24 cellular contexts compared by ENCODE assay signal in the genomic region with DNA sequence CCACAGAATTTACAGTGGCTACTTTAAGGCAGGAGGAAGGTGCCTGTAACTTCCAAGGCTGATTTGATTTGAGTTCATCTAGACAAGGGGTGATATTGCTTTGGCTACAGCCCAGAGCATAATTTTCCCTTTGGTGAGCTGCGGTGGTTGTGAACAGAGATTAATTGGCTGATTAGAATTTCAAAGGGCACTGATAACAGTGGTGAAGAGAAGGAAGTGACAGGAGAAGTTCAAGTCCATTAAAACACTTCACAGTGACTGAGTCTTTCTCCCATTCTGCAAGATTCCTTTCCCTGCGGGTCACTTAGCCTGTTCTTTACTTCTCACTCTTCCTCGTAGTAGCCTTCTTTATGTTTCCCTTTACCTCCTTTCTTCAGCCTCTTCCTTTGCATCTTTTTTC.
A peak's percentile ranks its signal among the peaks of the same experiment; 100 is the strongest.
DNase-seq lines count a peak whose midpoint lies in the region; ATAC-seq, FAIRE-seq and TF ChIP-seq lines count a peak whose summit lies in the region.
"Had no signal": no experiment of that assay in that cellular context is flagged by ENCODE, and none has a peak within 500 bp of the region (broad histone marks: within the 10 kb centered on the region; RNA-seq: fewer than 3 reads in every experiment).

No MANE protein-coding gene starts in this region.

- POLR2A ChIA-PET in K562 (lab: Yijun Ruan, JAX): interaction anchor here (0.8 kb wide), 1 partner anchor 26 kb away, joined by 4 read pairs; no protein-coding TSS in a partner anchor

- no peak for TF ChIP-seq CTCF in K562 (IDR thresholded peaks at IDR 0.05 in 2 of 3, conservative IDR thresholded peaks at IDR 0.05 in 1 of 3; ENCODE audit: insufficient read depth in 2 of 3, low read depth in 1 of 3, low read length in 3 of 3)

- H2AK5ac ChIP-seq in mesenchymal stem cell (ENCODE audit: low read length, severe bottlenecking) (no peak overlapping the region), neuronal stem cell (ENCODE audit: low read depth, low read length) (no peak overlapping the region)

- H3K27me3 ChIP-seq in K562 (ENCODE audit: control insufficient read depth in 2 of 2, insufficient read depth in 2 of 2, low read length in 2 of 2) (no peaks in the 10 kb centered on the region), mesenchymal stem cell (ENCODE audit: control insufficient read depth in 1 of 2, insufficient read depth in 1 of 2, low read length in 2 of 2) (no peaks in the 10 kb centered on the region), neuronal stem cell (ENCODE audit: control insufficient read depth in 3 of 3, insufficient read depth in 3 of 3, low read depth in 1 of 3, low read length in 3 of 3) (peaks cover 0 to 9% (median 0%) of the 10 kb centered on the region in 3 experiments)
- H3K27me3 ChIP-seq: left lung, neural progenitor cell had no signal

- H3K4ac ChIP-seq in mesenchymal stem cell (ENCODE audit: low read depth in 1 of 2, low read length in 2 of 2) (no peak overlapping the region), neuronal stem cell (ENCODE audit: low read length) (no peak overlapping the region)

- DNase-seq in ELR (ENCODE audit: low read depth) (peak; percentile 13), M059J (ENCODE audit: low read depth) (peak; percentile 38), K562 (ENCODE audit: extremely low read depth in 1 of 4, low spot score in 3 of 4) (no peak), mesenchymal stem cell (peak; percentile 11), midbrain (lab: John Stamatoyannopoulos, UW) (no peak), OCI-M2 (lab: John Stamatoyannopoulos, UW; ENCODE audit: unreplicated experiment) (no peak), neuronal stem cell (ENCODE audit: low spot score) (no peak)
- DNase-seq: activated naive CD4-positive, alpha-beta T cell treated with anti-CD3 and anti-CD28 coated beads for 36 hours; activated T-cell treated with anti-CD3 and anti-CD28 coated beads, Interleukin-2, amount 50 U/mL, for 24 hours; amniotic stem cell; glutamatergic neuron; Karpas-422; left lung; NCI-H1092 treated with DMSO at 0.1 percent for 48 hours; NCI-H2107; stimulated activated CD4-positive, alpha-beta T cell treated with anti-CD3 and anti-CD28 coated beads, Interleukin-2, amount 100 ng/mL, for 24 hours; stimulated activated naive B cell treated with anti-CD40 and anti-IgM and Interleukin-4, amounts not matched to agents 10 μg/mL and 1 μg/mL and 100 μg/mL, for 72 hours; T-helper 9 cell had no signal

- H3K27ac ChIP-seq in K562 (ENCODE audit: extremely low read depth, low read depth, low read length): no peak overlapping the region
- no peak overlapping the region for H3K27ac ChIP-seq in mesenchymal stem cell (ENCODE audit: low read length, poor library complexity, severe bottlenecking)
- no peak overlapping the region for H3K27ac ChIP-seq in neuronal stem cell (replicated peaks; ENCODE audit: low read length)
- H3K27ac ChIP-seq: C4-2B, coronary artery, left lung, neural progenitor cell, prostate gland had no signal

- no peak overlapping the region for H2AFZ ChIP-seq in K562 (ENCODE audit: low read depth, low read length)
- no peak overlapping the region for H2AFZ ChIP-seq in mesenchymal stem cell (ENCODE audit: low read depth, low read length)
- no peak overlapping the region for H2AFZ ChIP-seq in neuronal stem cell (ENCODE audit: low read length)
- H2AFZ ChIP-seq: neural progenitor cell had no signal

- TF ChIP-seq EP300 in K562 (IDR thresholded peaks at IDR 0.05; ENCODE audit: low read length): no peak

- H3K4me2 ChIP-seq in K562 (ENCODE audit: insufficient read depth, low read length) (no peak overlapping the region), mesenchymal stem cell (ENCODE audit: low read length, poor library complexity, severe bottlenecking) (no peak overlapping the region), neuronal stem cell (ENCODE audit: insufficient read depth, low read length, poor library complexity, severe bottlenecking) (no peak overlapping the region)
- H3K4me2 ChIP-seq: neural progenitor cell had no signal

- H3K23ac ChIP-seq in mesenchymal stem cell (ENCODE audit: low read length in 2 of 2) (no peak overlapping the region), neuronal stem cell (ENCODE audit: low read depth, low read length, poor library complexity) (no peak overlapping the region)

- peak; percentile 6 for FAIRE-seq in K562 (lab: Jason Lieb, UNC)

- no peak overlapping the region for H2BK120ac ChIP-seq in mesenchymal stem cell (ENCODE audit: low read depth, low read length)
- no peak overlapping the region for H2BK120ac ChIP-seq in neuronal stem cell (ENCODE audit: low read depth, low read length)

- H3K9me3 ChIP-seq in K562 (replicated peaks; ENCODE audit: control insufficient read depth, insufficient read depth, low read depth, low read length): no peaks in the 10 kb centered on the region
- H3K9me3 ChIP-seq in mesenchymal stem cell (ENCODE audit: control insufficient read depth, low read length): no peaks in the 10 kb centered on the region
- H3K9me3 ChIP-seq in neuronal stem cell (replicated peaks in 1 of 2; ENCODE audit: control insufficient read depth in 2 of 2, insufficient read depth in 1 of 2, low read depth in 1 of 2, low read length in 2 of 2): no peaks in the 10 kb centered on the region
- H3K9me3 ChIP-seq: HAP-1, left lung, prostate gland had no signal

- 2% methylated on average over 3 of the region's 3 CpGs for whole genome bisulfite sequencing in K562 (ENCODE audit: insufficient coverage, low coverage, missing lambda C conversion rate)
- WGBS in mesenchymal stem cell: 23% methylated on average over 3 of the region's 3 CpGs
- no CpG with 5 or more reads among the region's 3 CpGs for WGBS in neuronal stem cell (ENCODE audit: extremely low coverage in 2 of 2, insufficient read length in 2 of 2, insufficient replicate concordance in 1 of 2), 2 donors

- H3K14ac ChIP-seq in mesenchymal stem cell (ENCODE audit: low read length in 2 of 2): no peak overlapping the region
- H3K14ac ChIP-seq in neuronal stem cell (ENCODE audit: low read length): no peak overlapping the region

- H4K8ac ChIP-seq in mesenchymal stem cell (ENCODE audit: low read length) (no peak overlapping the region), neuronal stem cell (ENCODE audit: low read depth, low read length) (no peak overlapping the region)

- H3K4me1 ChIP-seq in K562 (replicated peaks in 1 of 2; ENCODE audit: control insufficient read depth in 2 of 2, insufficient read depth in 2 of 2, low read length in 2 of 2) (no peaks in the 10 kb centered on the region), mesenchymal stem cell (ENCODE audit: control insufficient read depth, insufficient read depth, low read depth, low read length) (peaks cover 2% of the 10 kb centered on the region), neuronal stem cell (ENCODE audit: control insufficient read depth in 2 of 2, insufficient read depth in 1 of 2, low read depth in 1 of 2, low read length in 2 of 2) (peaks cover 0 to 5% of the 10 kb centered on the region in 2 donors)
- H3K4me1 ChIP-seq: left lung, neural progenitor cell, prostate gland had no signal

- CTCF ChIA-PET in K562 (lab: Yijun Ruan, JAX; ENCODE audit: low intra/inter-chr PET ratio): no interaction called here

- TF ChIP-seq RAD21 in K562 (CRISPR knock-in tag; conservative IDR thresholded peaks at IDR 0.05 in 1 of 2, IDR thresholded peaks at IDR 0.05 in 1 of 2): no peak

- TF ChIP-seq POLR2A in K562 (conservative IDR thresholded peaks at IDR 0.05): no peak

- no peak overlapping the region for H3K18ac ChIP-seq in mesenchymal stem cell (ENCODE audit: low read depth in 1 of 2, low read length in 2 of 2)
- H3K18ac ChIP-seq in neuronal stem cell (ENCODE audit: low read length): no peak overlapping the region

- H3K79me1 ChIP-seq in mesenchymal stem cell (replicated peaks; ENCODE audit: low read length, poor library complexity, severe bottlenecking): no peaks in the 10 kb centered on the region
- no peaks in the 10 kb centered on the region for H3K79me1 ChIP-seq in neuronal stem cell (ENCODE audit: low read depth, low read length)

- in situ Hi-C loops in K562 (cut with MboI): no loop called here

- intact Hi-C loops in K562 (cut with micrococcal nuclease): no loop called here

- H3K9ac ChIP-seq in K562 (ENCODE audit: insufficient read depth in 1 of 2, low read depth in 2 of 2, low read length in 2 of 2) (no peak overlapping the region), mesenchymal stem cell (ENCODE audit: low read length) (no peak overlapping the region), neuronal stem cell (ENCODE audit: low read depth, low read length, poor library complexity) (no peak overlapping the region)
- H3K9ac ChIP-seq: neural progenitor cell had no signal

- H3K36me3 ChIP-seq in K562 (ENCODE audit: control insufficient read depth, insufficient read depth, low read length) (no peaks in the 10 kb centered on the region), mesenchymal stem cell (ENCODE audit: control insufficient read depth in 1 of 2, insufficient read depth in 2 of 2, low read depth in 1 of 2, low read length in 2 of 2) (no peaks in the 10 kb centered on the region), neuronal stem cell (replicated peaks in 1 of 2; ENCODE audit: control insufficient read depth in 2 of 2, insufficient read depth in 2 of 2, low read length in 2 of 2) (no peaks in the 10 kb centered on the region)
- H3K36me3 ChIP-seq: HAP-1, left lung, neural progenitor cell, prostate gland had no signal

- H2BK15ac ChIP-seq in mesenchymal stem cell (ENCODE audit: low read depth, poor library complexity, severe bottlenecking) (no peak overlapping the region), neuronal stem cell (ENCODE audit: low read length) (no peak overlapping the region)

- H4K20me1 ChIP-seq in K562 (replicated peaks; ENCODE audit: control insufficient read depth, insufficient read depth, low read length): peaks cover 10% of the 10 kb centered on the region; the same call in 1 of the 2 replicates

- H2BK5ac ChIP-seq in mesenchymal stem cell (ENCODE audit: low read depth, low read length, poor library complexity, severe bottlenecking) (no peak overlapping the region), neuronal stem cell (ENCODE audit: low read length) (no peak overlapping the region)

- H2BK12ac ChIP-seq in mesenchymal stem cell (ENCODE audit: low read length in 2 of 2): no peak overlapping the region
- no peak overlapping the region for H2BK12ac ChIP-seq in neuronal stem cell (ENCODE audit: low read length)

- H3K4me3 ChIP-seq in K562 (no peak overlapping the region), mesenchymal stem cell (ENCODE audit: insufficient read depth in 1 of 2, low read depth in 1 of 2, low read length in 2 of 2) (no peak overlapping the region), neuronal stem cell (ENCODE audit: low read length in 2 of 2) (no peak overlapping the region)
- H3K4me3 ChIP-seq: coronary artery, HAP-1, left lung, neural progenitor cell, prostate gland had no signal

- H4K91ac ChIP-seq in mesenchymal stem cell (ENCODE audit: low read length): no peak overlapping the region
- H4K91ac ChIP-seq in neuronal stem cell (ENCODE audit: low read depth, low read length, poor library complexity): no peak overlapping the region

- no peaks in the 10 kb centered on the region for H3K9me1 ChIP-seq in K562 (ENCODE audit: control insufficient read depth, insufficient read depth, low read length)

- no peak for ATAC-seq in K562
- no peak for ATAC-seq in HG03432 (IDR thresholded peaks at IDR 0.05; ENCODE audit: unreplicated experiment)
- ATAC-seq: left lung; stimulated activated naive B cell treated with anti-CD40 and anti-IgM and Interleukin-4, amounts not matched to agents 10 μg/mL and 1 μg/mL and 100 μg/mL, for 72 hours had no signal

- BruUV-seq in K562 (replicated peaks; lab: Mats Ljungman, UMichigan): no TSS peak

- no peaks in the 10 kb centered on the region for H3K79me2 ChIP-seq in K562 (ENCODE audit: control insufficient read depth, insufficient read depth, low read length)

Comparison
In these comparisons a context has a peak if more than half of its experiments do, and no peak if none do; other contexts are left out.
1. DNase-seq: peak in ELR (single experiment), M059J (single experiment) and mesenchymal stem cell (single experiment); none in K562 (0 of 4), midbrain (single experiment), OCI-M2 (single experiment) and neuronal stem cell (single experiment).